Comparison of ENCODE assay signal across 8 cellular contexts in genomic region chr19:14048439-14049153, GRCh38. TPM values are rescaled to one million over a fixed set of nuclear protein-coding genes. Genes with fewer than 3 reads are reported as not detected.
DNase-seq lines count a peak whose midpoint lies in the region; ATAC-seq, FAIRE-seq and TF ChIP-seq lines count a peak whose summit lies in the region.
"Had no signal": no experiment of that assay in that cellular context is flagged by ENCODE, and none has a peak within 500 bp of the region (broad histone marks: within the 10 kb centered on the region; RNA-seq: fewer than 3 reads in every experiment).

No MANE protein-coding gene starts in this region.

- no peak overlapping the region for H3K4me2 ChIP-seq in endothelial cell of umbilical vein (ENCODE audit: insufficient read depth, low read length)
- no peak overlapping the region for H3K4me2 ChIP-seq in neuronal stem cell (ENCODE audit: insufficient read depth, low read length, poor library complexity, severe bottlenecking)

- no peaks in the 10 kb centered on the region for H3K36me3 ChIP-seq in endothelial cell of umbilical vein (ENCODE audit: control insufficient read depth in 2 of 2, extremely low read depth in 1 of 2, insufficient read depth in 2 of 2, low read length in 2 of 2)
- peaks cover 2 to 3% of the 10 kb centered on the region in 2 donors for H3K36me3 ChIP-seq in neuronal stem cell (replicated peaks in 1 of 2; ENCODE audit: control insufficient read depth in 2 of 2, insufficient read depth in 2 of 2, low read length in 2 of 2)
- peaks cover 14% of the 10 kb centered on the region for H3K36me3 ChIP-seq in upper lobe of right lung

- no peaks in the 10 kb centered on the region for H3K4me1 ChIP-seq in endothelial cell of umbilical vein (ENCODE audit: control insufficient read depth, extremely low read depth, insufficient read depth, low read length)
- H3K4me1 ChIP-seq in neuronal stem cell (ENCODE audit: control insufficient read depth in 2 of 2, insufficient read depth in 1 of 2, low read depth in 1 of 2, low read length in 2 of 2), result no peaks in the 10 kb centered on the region
- no peaks in the 10 kb centered on the region for H3K4me1 ChIP-seq in upper lobe of right lung

- CTCF ChIA-PET in activated CD4-positive, alpha-beta memory T cell treated with anti-CD3 and anti-CD28 coated beads, Interleukin-2, amount 10 ng/mL, durations not matched to agents 7 days and 5 days (lab: Charles Lee), result interaction anchor here (0.6 to 4.1 kb wide), 12 partner anchors 11 to 169 kb away, joined by 3 to 37 read pairs (median 4); partner anchors contain the start of gene DCAF15
- CTCF ChIA-PET in endothelial cell of umbilical vein (lab: Charles Lee), result interaction anchor here (0.7 to 6.4 kb wide), 14 partner anchors 9 to 170 kb away, joined by 3 to 58 read pairs (median 4); partner anchors contain the start of genes DCAF15, IL27RA and MISP3

- no peak overlapping the region for H4K91ac ChIP-seq in neuronal stem cell (ENCODE audit: low read depth, low read length, poor library complexity)

- H3K9me3 ChIP-seq in endothelial cell of umbilical vein (replicated peaks; ENCODE audit: control insufficient read depth, insufficient read depth, low read length), result no peaks in the 10 kb centered on the region
- H3K9me3 ChIP-seq in neuronal stem cell (replicated peaks in 1 of 2; ENCODE audit: control insufficient read depth in 2 of 2, insufficient read depth in 1 of 2, low read depth in 1 of 2, low read length in 2 of 2), result peaks cover 3 to 4% of the 10 kb centered on the region in 2 donors
- no peaks in the 10 kb centered on the region for H3K9me3 ChIP-seq in upper lobe of right lung

- TF ChIP-seq POLR2A in NB4 (IDR thresholded peaks at IDR 0.05; ENCODE audit: extremely low read depth, insufficient read length), result no peak
- TF ChIP-seq POLR2A in endothelial cell of umbilical vein (IDR thresholded peaks at IDR 0.05; ENCODE audit: low read depth, low read length), result no peak

- peaks cover 55% of the 10 kb centered on the region for H3K36me3 Mint-ChIP-seq in activated CD4-positive, alpha-beta memory T cell treated with anti-CD3 and anti-CD28 coated beads, Interleukin-2, amount 10 ng/mL, durations not matched to agents 7 days and 5 days (ENCODE audit: low read depth)

- H4K20me1 ChIP-seq in endothelial cell of umbilical vein (replicated peaks; ENCODE audit: control insufficient read depth, extremely low read depth, insufficient read depth, low read length), result no peaks in the 10 kb centered on the region

- H3K9ac ChIP-seq in endothelial cell of umbilical vein (replicated peaks; ENCODE audit: extremely low read depth, insufficient read depth, low read length) (no peak overlapping the region), neuronal stem cell (ENCODE audit: low read depth, low read length, poor library complexity) (no peak overlapping the region)

- no peak overlapping the region for H3K23ac ChIP-seq in neuronal stem cell (ENCODE audit: low read depth, low read length, poor library complexity)

- POLR2A ChIA-PET in activated CD4-positive, alpha-beta memory T cell treated with anti-CD3 and anti-CD28 coated beads, Interleukin-2, amount 10 ng/mL, durations not matched to agents 7 days and 5 days (lab: Charles Lee), result interaction anchor here (1.0 to 1.1 kb wide), 3 partner anchors 8 to 87 kb away, joined by 3 read pairs; no protein-coding TSS in a partner anchor
- POLR2A ChIA-PET in endothelial cell of umbilical vein (lab: Charles Lee), result no interaction called here

- peak; percentile 81 for FAIRE-seq in endothelial cell of umbilical vein (lab: Jason Lieb, UNC)

- ATAC-seq in upper lobe of right lung, result peak; percentile 94
- ATAC-seq in HG03469 (IDR thresholded peaks at IDR 0.05; ENCODE audit: unreplicated experiment), result no peak

- H2BK15ac ChIP-seq in neuronal stem cell (ENCODE audit: low read length), result no peak overlapping the region

- no peak overlapping the region for H2AFZ ChIP-seq in endothelial cell of umbilical vein (ENCODE audit: low read depth, low read length)
- H2AFZ ChIP-seq in neuronal stem cell (ENCODE audit: low read length), result no peak overlapping the region

- no CpG with 5 or more reads among the region's 8 CpGs for WGBS in neuronal stem cell (ENCODE audit: extremely low coverage in 2 of 2, insufficient read length in 2 of 2, insufficient replicate concordance in 1 of 2), 2 donors

- H3K4me3 Mint-ChIP-seq in activated CD4-positive, alpha-beta memory T cell treated with anti-CD3 and anti-CD28 coated beads, Interleukin-2, amount 10 ng/mL, durations not matched to agents 7 days and 5 days, result no peak overlapping the region
- H3K4me3 Mint-ChIP-seq: dendritic cell treated with granulocyte-macrophage colony-stimulating factor and Interleukin-4, amounts not matched to agents 40 ng/mL and 50 ng/mL, for 4 days had no signal

- TF ChIP-seq CTCF in GM12864 (IDR thresholded peaks at IDR 0.05; ENCODE audit: low read depth, low read length, missing control alignments) (peak; percentile 99), NB4 (IDR thresholded peaks at IDR 0.05; ENCODE audit: low read depth, low read length) (peak; percentile 97), endothelial cell of umbilical vein (IDR thresholded peaks at IDR 0.05; ENCODE audit: extremely low read depth in 1 of 2, insufficient read depth in 1 of 2, low read depth in 1 of 2, low read length in 2 of 2) (peak; percentile 83 to 91), upper lobe of right lung (IDR thresholded peaks at IDR 0.05) (peak; percentile 92)

- H2BK12ac ChIP-seq in neuronal stem cell (ENCODE audit: low read length), result no peak overlapping the region

- no peak overlapping the region for H2BK120ac ChIP-seq in neuronal stem cell (ENCODE audit: low read depth, low read length)

- no TSS peak for BruUV-seq in endothelial cell of umbilical vein (replicated peaks; lab: Mats Ljungman, UMichigan)

- no peak overlapping the region for H3K4ac ChIP-seq in neuronal stem cell (ENCODE audit: low read length)

- H3K9me1 ChIP-seq in endothelial cell of umbilical vein (replicated peaks; ENCODE audit: control insufficient read depth, extremely low read depth, insufficient read depth, low read length), result no peaks in the 10 kb centered on the region

- no peak for DNase-seq in GM12864 (ENCODE audit: low read depth)
- peak; percentile 77 for DNase-seq in NB4 (ENCODE audit: low read depth)
- DNase-seq in activated CD4-positive, alpha-beta memory T cell treated with anti-CD3 and anti-CD28 coated beads, Interleukin-2, amount 10 ng/mL, durations not matched to agents 7 days and 5 days, result peak; percentile 75
- peak; percentile 35 for DNase-seq in endothelial cell of umbilical vein (ENCODE audit: low read depth, low spot score)
- DNase-seq in neuronal stem cell (ENCODE audit: low spot score), result peak; percentile 30
- DNase-seq in upper lobe of right lung, result peak; percentile 83

- dilution Hi-C loops in endothelial cell of umbilical vein (cut with MboI; ENCODE audit: extremely low pct_ligation_motif_present, low sequenced_read_pairs), result no loop called here

- no peak overlapping the region for H3K27ac Mint-ChIP-seq in activated CD4-positive, alpha-beta memory T cell treated with anti-CD3 and anti-CD28 coated beads, Interleukin-2, amount 10 ng/mL, durations not matched to agents 7 days and 5 days
- H3K27ac Mint-ChIP-seq: dendritic cell treated with granulocyte-macrophage colony-stimulating factor and Interleukin-4, amounts not matched to agents 40 ng/mL and 50 ng/mL, for 4 days had no signal

- no peaks in the 10 kb centered on the region for H3K9me3 Mint-ChIP-seq in activated CD4-positive, alpha-beta memory T cell treated with anti-CD3 and anti-CD28 coated beads, Interleukin-2, amount 10 ng/mL, durations not matched to agents 7 days and 5 days
- H3K9me3 Mint-ChIP-seq: dendritic cell treated with granulocyte-macrophage colony-stimulating factor and Interleukin-4, amounts not matched to agents 40 ng/mL and 50 ng/mL, for 4 days had no signal

- H2BK5ac ChIP-seq in neuronal stem cell (ENCODE audit: low read length), result no peak overlapping the region

- no peak overlapping the region for H3K14ac ChIP-seq in neuronal stem cell (ENCODE audit: low read length)

- H3K4me3 ChIP-seq in GM12864 (ENCODE audit: low read depth, low read length) (no peak overlapping the region), NB4 (ENCODE audit: low read depth, low read length) (no peak overlapping the region), endothelial cell of umbilical vein (replicated peaks in 1 of 3; ENCODE audit: insufficient read depth in 1 of 3, low read depth in 1 of 3, low read length in 3 of 3) (no peak overlapping the region), neuronal stem cell (ENCODE audit: low read length in 2 of 2) (no peak overlapping the region), upper lobe of right lung (no peak overlapping the region)

- no peaks in the 10 kb centered on the region for H3K79me2 ChIP-seq in endothelial cell of umbilical vein (ENCODE audit: control insufficient read depth, insufficient read depth, low read length)

- H4K8ac ChIP-seq in neuronal stem cell (ENCODE audit: low read depth, low read length), result no peak overlapping the region

- H3K18ac ChIP-seq in neuronal stem cell (ENCODE audit: low read length), result no peak overlapping the region

- no peaks in the 10 kb centered on the region for H3K79me1 ChIP-seq in neuronal stem cell (ENCODE audit: low read depth, low read length)

- H3K27me3 Mint-ChIP-seq in activated CD4-positive, alpha-beta memory T cell treated with anti-CD3 and anti-CD28 coated beads, Interleukin-2, amount 10 ng/mL, durations not matched to agents 7 days and 5 days, result no peaks in the 10 kb centered on the region

- intact Hi-C loops in endothelial cell of umbilical vein (cut with micrococcal nuclease) (loop anchor here (10.0 kb wide), 1 partner anchor 454 kb away; no protein-coding TSS in a partner anchor), upper lobe of right lung (cut with DNase I) (no loop called here)

- H3K27ac ChIP-seq in endothelial cell of umbilical vein (ENCODE audit: insufficient read depth, low read depth, low read length) (no peak overlapping the region), neuronal stem cell (replicated peaks; ENCODE audit: low read length) (no peak overlapping the region), upper lobe of right lung (no peak overlapping the region)

- H3K4me1 Mint-ChIP-seq in activated CD4-positive, alpha-beta memory T cell treated with anti-CD3 and anti-CD28 coated beads, Interleukin-2, amount 10 ng/mL, durations not matched to agents 7 days and 5 days, result peaks cover 2% of the 10 kb centered on the region

- no peak overlapping the region for H2AK5ac ChIP-seq in neuronal stem cell (ENCODE audit: low read depth, low read length)

- no peaks in the 10 kb centered on the region for H3K27me3 ChIP-seq in endothelial cell of umbilical vein (ENCODE audit: control insufficient read depth in 2 of 2, insufficient read depth in 2 of 2, low read length in 2 of 2)
- H3K27me3 ChIP-seq in neuronal stem cell (ENCODE audit: control insufficient read depth in 3 of 3, insufficient read depth in 3 of 3, low read depth in 1 of 3, low read length in 3 of 3), result no peaks in the 10 kb centered on the region
- H3K27me3 ChIP-seq in upper lobe of right lung, result no peaks in the 10 kb centered on the region

RNA-seq across cellular contexts. Expression of gene PALM3, which starts 13.3 kb away (rescaled TPM):
- total RNA-seq in activated CD4-positive, alpha-beta memory T cell treated with anti-CD3 and anti-CD28 coated beads, Interleukin-2, amount 10 ng/mL, durations not matched to agents 7 days and 5 days, result not detected
- total RNA-seq in endothelial cell of umbilical vein (0.31 TPM in 1 of 2 replicates, not detected in the other), upper lobe of right lung (10.0 TPM)
- polyA plus RNA-seq in endothelial cell of umbilical vein, result 0.08 TPM in 2 replicates
- polyA plus RNA-seq in endothelial cell of umbilical vein (2011; cell fraction: cytosol; rRNA removed), result 0.03 and 0.06 TPM in 2 replicates
- polyA plus RNA-seq in endothelial cell of umbilical vein (2011; cell fraction: nucleus; rRNA removed), result not detected in 2 replicates
- polyA plus RNA-seq in endothelial cell of umbilical vein (2012), result 0.28 TPM in 1 of 2 replicates, not detected in the other
- not detected in 2 replicates for polyA minus RNA-seq in endothelial cell of umbilical vein
- polyA minus RNA-seq in endothelial cell of umbilical vein (2011; cell fraction: cytosol; rRNA and poly(A)+ RNA removed), result not detected
- polyA minus RNA-seq in endothelial cell of umbilical vein (2011; cell fraction: nucleus; rRNA and poly(A)+ RNA removed), result not detected in 2 replicates
- polyA plus RNA-seq in neuronal stem cell (2013, experiment 1 of 2), result 10.2 TPM
- polyA plus RNA-seq in neuronal stem cell (2013, experiment 2 of 2), result 10.4 TPM

RNA-seq across cellular contexts. Expression of gene IL27RA, which starts 17.0 kb away (rescaled TPM):
- total RNA-seq in activated CD4-positive, alpha-beta memory T cell treated with anti-CD3 and anti-CD28 coated beads, Interleukin-2, amount 10 ng/mL, durations not matched to agents 7 days and 5 days, result 10 to 100 TPM; 55.5 to 58.1 TPM
- total RNA-seq in endothelial cell of umbilical vein (3.7 and 4.5 TPM in 2 replicates), upper lobe of right lung (16.2 TPM)
- 1.6 and 1.8 TPM in 2 replicates for polyA plus RNA-seq in endothelial cell of umbilical vein
- 1.6 and 1.9 TPM in 2 replicates for polyA plus RNA-seq in endothelial cell of umbilical vein (2011; cell fraction: cytosol; rRNA removed)
- 0.86 and 1.1 TPM in 2 replicates for polyA plus RNA-seq in endothelial cell of umbilical vein (2011; cell fraction: nucleus; rRNA removed)
- 2.1 and 2.4 TPM in 2 replicates for polyA plus RNA-seq in endothelial cell of umbilical vein (2012)
- polyA minus RNA-seq in endothelial cell of umbilical vein, result 1.1 and 1.8 TPM in 2 replicates
- 8.2 TPM for polyA minus RNA-seq in endothelial cell of umbilical vein (2011; cell fraction: cytosol; rRNA and poly(A)+ RNA removed)
- polyA minus RNA-seq in endothelial cell of umbilical vein (2011; cell fraction: nucleus; rRNA and poly(A)+ RNA removed), result 0.14 and 0.38 TPM in 2 replicates
- polyA plus RNA-seq in neuronal stem cell (2013, experiment 1 of 2), result 4.8 TPM
- polyA plus RNA-seq in neuronal stem cell (2013, experiment 2 of 2), result 4.3 TPM

RNA-seq across cellular contexts. Expression of gene RLN3, which starts 20.6 kb away (rescaled TPM):
- total RNA-seq in activated CD4-positive, alpha-beta memory T cell treated with anti-CD3 and anti-CD28 coated beads, Interleukin-2, amount 10 ng/mL, durations not matched to agents 7 days and 5 days, result not detected
- total RNA-seq in endothelial cell of umbilical vein (not detected in 2 replicates), upper lobe of right lung (not detected)
- polyA plus RNA-seq in endothelial cell of umbilical vein, result not detected in 2 replicates
- not detected in 2 replicates for polyA plus RNA-seq in endothelial cell of umbilical vein (2011; cell fraction: cytosol; rRNA removed)
- polyA plus RNA-seq in endothelial cell of umbilical vein (2011; cell fraction: nucleus; rRNA removed), result not detected in 2 replicates
- polyA plus RNA-seq in endothelial cell of umbilical vein (2012), result not detected in 2 replicates
- polyA minus RNA-seq in endothelial cell of umbilical vein, result not detected in 2 replicates
- polyA minus RNA-seq in endothelial cell of umbilical vein (2011; cell fraction: cytosol; rRNA and poly(A)+ RNA removed), result not detected
- not detected in 2 replicates for polyA minus RNA-seq in endothelial cell of umbilical vein (2011; cell fraction: nucleus; rRNA and poly(A)+ RNA removed)
- not detected for polyA plus RNA-seq in neuronal stem cell (2013, experiment 1 of 2)
- not detected for polyA plus RNA-seq in neuronal stem cell (2013, experiment 2 of 2)

RNA-seq across cellular contexts. Expression of gene MISP3, which starts 24.0 kb away (rescaled TPM):
- 1 to 10 TPM; 3.2 to 3.5 TPM for total RNA-seq in activated CD4-positive, alpha-beta memory T cell treated with anti-CD3 and anti-CD28 coated beads, Interleukin-2, amount 10 ng/mL, durations not matched to agents 7 days and 5 days
- total RNA-seq in endothelial cell of umbilical vein, result 0.31 TPM in 1 of 2 replicates, not detected in the other
- polyA plus RNA-seq in endothelial cell of umbilical vein, result 0.25 and 0.26 TPM in 2 replicates
- polyA plus RNA-seq in endothelial cell of umbilical vein (2011; cell fraction: cytosol; rRNA removed), result 0.13 and 0.41 TPM in 2 replicates
- polyA plus RNA-seq in endothelial cell of umbilical vein (2011; cell fraction: nucleus; rRNA removed), result 0.13 and 0.14 TPM in 2 replicates
- polyA plus RNA-seq in endothelial cell of umbilical vein (2012), result 0.39 and 0.68 TPM in 2 replicates
- polyA minus RNA-seq in endothelial cell of umbilical vein, result 0.11 and 0.19 TPM in 2 replicates
- polyA minus RNA-seq in endothelial cell of umbilical vein (2011; cell fraction: cytosol; rRNA and poly(A)+ RNA removed), result not detected
- polyA minus RNA-seq in endothelial cell of umbilical vein (2011; cell fraction: nucleus; rRNA and poly(A)+ RNA removed), result not detected in 2 replicates
- polyA plus RNA-seq in neuronal stem cell (2013, experiment 1 of 2), result 1.6 TPM
- polyA plus RNA-seq in neuronal stem cell (2013, experiment 2 of 2), result 1.7 TPM
- 6.7 TPM for total RNA-seq in upper lobe of right lung

RNA-seq across cellular contexts. Expression of gene C19orf67, which starts 37.0 kb away (rescaled TPM):
- under 1 TPM in 1 of 2 experiments, not detected in 1; 0.35 TPM for total RNA-seq in activated CD4-positive, alpha-beta memory T cell treated with anti-CD3 and anti-CD28 coated beads, Interleukin-2, amount 10 ng/mL, durations not matched to agents 7 days and 5 days
- total RNA-seq in endothelial cell of umbilical vein (0.55 TPM in 1 of 2 replicates, not detected in the other), upper lobe of right lung (not detected)
- not detected in 2 replicates for polyA plus RNA-seq in endothelial cell of umbilical vein
- polyA plus RNA-seq in endothelial cell of umbilical vein (2011; cell fraction: cytosol; rRNA removed), result not detected in 2 replicates
- polyA plus RNA-seq in endothelial cell of umbilical vein (2011; cell fraction: nucleus; rRNA removed), result not detected in 2 replicates
- not detected in 2 replicates for polyA plus RNA-seq in endothelial cell of umbilical vein (2012)
- polyA minus RNA-seq in endothelial cell of umbilical vein, result 0.40 TPM in 1 of 2 replicates, not detected in the other
- not detected for polyA minus RNA-seq in endothelial cell of umbilical vein (2011; cell fraction: cytosol; rRNA and poly(A)+ RNA removed)
- not detected in 2 replicates for polyA minus RNA-seq in endothelial cell of umbilical vein (2011; cell fraction: nucleus; rRNA and poly(A)+ RNA removed)
- not detected for polyA plus RNA-seq in neuronal stem cell (2013, experiment 1 of 2)
- polyA plus RNA-seq in neuronal stem cell (2013, experiment 2 of 2), result not detected
